Comparison of ENCODE assay signal across 8 cellular contexts in the genomic region with DNA sequence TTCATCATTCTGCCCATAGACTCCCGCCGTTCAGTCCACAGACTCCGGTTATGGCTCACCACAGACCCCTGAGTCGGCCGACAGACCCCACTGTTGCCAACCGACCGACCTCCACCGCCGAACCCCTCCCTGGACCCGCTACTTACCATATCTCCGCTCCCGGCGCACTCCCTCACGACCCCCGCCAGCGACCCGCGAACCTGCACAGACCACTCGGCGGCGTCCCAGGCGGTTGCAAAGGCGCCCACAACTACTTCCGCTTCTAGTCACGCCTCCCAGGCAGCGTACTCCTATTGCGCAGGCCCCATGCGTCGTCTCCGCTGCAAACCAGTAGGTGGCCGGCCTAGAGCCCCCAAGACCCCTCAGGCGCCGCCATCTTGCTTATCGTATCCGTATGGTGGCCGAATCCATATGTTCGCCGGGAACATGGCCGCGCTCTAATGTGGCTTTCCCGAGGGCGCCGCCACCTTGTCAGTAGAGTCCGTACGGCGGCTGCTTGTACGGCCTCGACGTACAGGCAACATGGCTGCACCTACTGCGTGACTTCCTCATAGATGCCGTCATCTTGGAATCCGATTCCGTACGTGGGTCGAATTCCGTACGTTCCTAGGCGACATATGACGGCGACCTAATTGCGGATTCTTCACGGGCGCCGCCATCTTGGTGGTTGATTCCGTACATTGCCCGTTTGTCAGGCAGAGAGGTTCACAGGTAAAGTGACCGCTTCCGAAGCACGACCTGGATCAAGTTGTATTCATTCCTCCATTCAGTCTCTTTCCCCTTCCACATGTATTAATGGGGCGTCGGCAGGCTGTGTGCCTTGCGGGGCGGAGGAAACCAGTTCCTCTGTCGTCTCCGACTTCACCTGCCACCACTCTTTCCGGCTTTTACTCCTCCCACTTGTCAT. TPM values are rescaled to one million over a fixed set of nuclear protein-coding genes. Genes with fewer than 3 reads are reported as not detected.
DNase-seq lines count a peak whose midpoint lies in the region; ATAC-seq and TF ChIP-seq lines count a peak whose summit lies in the region.

A gene (minus strand): TSS at position 252 of the 907 bp plus-strand sequence. CDS start 103 bp downstream, at position 149.

- H3K27ac ChIP-seq in C4-2B: peak within 1 kb of the TSS; percentile 76
- H3K27ac ChIP-seq in colonic mucosa: peak within 1 kb of the TSS; percentile 81

- peak; percentile 98 for DNase-seq in NCI-H526 treated with DMSO at 0.1 percent for 48 hours (lab: John Stamatoyannopoulos, UW)
- peak; percentile 98 for DNase-seq in activated CD4-positive, alpha-beta T cell treated with anti-CD3 and anti-CD28 coated beads, Interleukin-2, amount 10 ng/mL, durations not matched to agents 24 days and 14 days
- peak; percentile 97 for DNase-seq in colonic mucosa
- DNase-seq in left colon: peak; percentile 98 to 99
- DNase-seq in stimulated activated CD4-positive, alpha-beta T cell treated with anti-CD3 and anti-CD28 coated beads, Interleukin-1b, Interleukin-23, amount 100 ng/mL, for 48 hours: peak; percentile 98

- H3K9ac ChIP-seq in colonic mucosa (ENCODE audit: low read depth in 2 of 2, low read length in 2 of 2): peak within 1 kb of the TSS; percentile 85 to 88

- intact Hi-C loops in activated CD4-positive, alpha-beta T cell treated with anti-CD3 and anti-CD28 coated beads, Interleukin-2, amount 10 ng/mL, durations not matched to agents 24 days and 14 days (cut with micrococcal nuclease): loop anchor here (1.0 to 10.0 kb wide), 11 partner anchors 11 to 910 kb away; a partner anchor contains a TSS
- intact Hi-C loops in colonic mucosa (cut with DNase I): no loop called here
- intact Hi-C loops in left colon (cut with DNase I, micrococcal nuclease): no loop called here

- ATAC-seq in GM19328 (IDR thresholded peaks at IDR 0.05; ENCODE audit: unreplicated experiment): peak; percentile 92
- peak; percentile 86 for ATAC-seq in HG03520 (IDR thresholded peaks at IDR 0.05; ENCODE audit: unreplicated experiment)
- peak; percentile 91 for ATAC-seq in left colon

- no peaks in the 10 kb centered on the region for H3K36me3 ChIP-seq in colonic mucosa

- TF ChIP-seq CTCF in C4-2B (conservative IDR thresholded peaks at IDR 0.05) (peak; percentile 42), colonic mucosa (IDR thresholded peaks at IDR 0.05) (peak; percentile 33)

- peaks cover 39% of the 10 kb centered on the region for H3K36me3 Mint-ChIP-seq in activated CD4-positive, alpha-beta T cell treated with anti-CD3 and anti-CD28 coated beads, Interleukin-2, amount 10 ng/mL, durations not matched to agents 24 days and 14 days (ENCODE audit: low read depth)

- H3K27me3 Mint-ChIP-seq in activated CD4-positive, alpha-beta T cell treated with anti-CD3 and anti-CD28 coated beads, Interleukin-2, amount 10 ng/mL, durations not matched to agents 24 days and 14 days: no peaks in the 10 kb centered on the region

- H3K27me3 ChIP-seq in colonic mucosa: no peaks in the 10 kb centered on the region

- peaks cover 29% of the 10 kb centered on the region for H3K4me1 Mint-ChIP-seq in activated CD4-positive, alpha-beta T cell treated with anti-CD3 and anti-CD28 coated beads, Interleukin-2, amount 10 ng/mL, durations not matched to agents 24 days and 14 days

- no peaks in the 10 kb centered on the region for H3K4me1 ChIP-seq in colonic mucosa

- peak within 1 kb of the TSS; percentile 96 for H3K4me3 Mint-ChIP-seq in activated CD4-positive, alpha-beta T cell treated with anti-CD3 and anti-CD28 coated beads, Interleukin-2, amount 10 ng/mL, durations not matched to agents 24 days and 14 days

- H3K9me3 ChIP-seq in colonic mucosa: no peaks in the 10 kb centered on the region

- H3K4me3 ChIP-seq in colonic mucosa: peak within 1 kb of the TSS; percentile 82

- no peaks in the 10 kb centered on the region for H3K9me3 Mint-ChIP-seq in activated CD4-positive, alpha-beta T cell treated with anti-CD3 and anti-CD28 coated beads, Interleukin-2, amount 10 ng/mL, durations not matched to agents 24 days and 14 days

- peak within 1 kb of the TSS; percentile 94 for H3K27ac Mint-ChIP-seq in activated CD4-positive, alpha-beta T cell treated with anti-CD3 and anti-CD28 coated beads, Interleukin-2, amount 10 ng/mL, durations not matched to agents 24 days and 14 days

RNA-seq across cellular contexts. Expression of the gene that starts here (rescaled TPM):
- total RNA-seq in activated CD4-positive, alpha-beta T cell treated with anti-CD3 and anti-CD28 coated beads, Interleukin-2, amount 10 ng/mL, durations not matched to agents 24 days and 14 days: 102 and 105 TPM in 2 replicates
- total RNA-seq in colonic mucosa: 100 to 1,000 TPM in 1 of 2 donors, 10 to 100 TPM in 1; 46.1 to 102 TPM
- total RNA-seq in left colon: 10 to 100 TPM; 67.1 to 81.0 TPM

Comparison
In these comparisons a context has a peak if more than half of its experiments do, and no peak if none do; other contexts are left out.
1. Peak in every context shown above with its lines: DNase-seq, ATAC-seq, H3K4me3 ChIP-seq and H3K27ac ChIP-seq.